ENCODE assay signal across 1 cellular context in genomic region chr9:81035171-81035570, GRCh38.
TF ChIP-seq lines count a peak whose summit lies in the region.

No MANE protein-coding gene starts in this region.

TF ChIP-seq in SK-N-SH treated with all-trans-retinoic acid at 6 μM for 48 hours, 23 proteins besides CTCF, POLR2A, EP300 and RAD21 (continued from another document):
- TF ChIP-seq, protein P1, sequence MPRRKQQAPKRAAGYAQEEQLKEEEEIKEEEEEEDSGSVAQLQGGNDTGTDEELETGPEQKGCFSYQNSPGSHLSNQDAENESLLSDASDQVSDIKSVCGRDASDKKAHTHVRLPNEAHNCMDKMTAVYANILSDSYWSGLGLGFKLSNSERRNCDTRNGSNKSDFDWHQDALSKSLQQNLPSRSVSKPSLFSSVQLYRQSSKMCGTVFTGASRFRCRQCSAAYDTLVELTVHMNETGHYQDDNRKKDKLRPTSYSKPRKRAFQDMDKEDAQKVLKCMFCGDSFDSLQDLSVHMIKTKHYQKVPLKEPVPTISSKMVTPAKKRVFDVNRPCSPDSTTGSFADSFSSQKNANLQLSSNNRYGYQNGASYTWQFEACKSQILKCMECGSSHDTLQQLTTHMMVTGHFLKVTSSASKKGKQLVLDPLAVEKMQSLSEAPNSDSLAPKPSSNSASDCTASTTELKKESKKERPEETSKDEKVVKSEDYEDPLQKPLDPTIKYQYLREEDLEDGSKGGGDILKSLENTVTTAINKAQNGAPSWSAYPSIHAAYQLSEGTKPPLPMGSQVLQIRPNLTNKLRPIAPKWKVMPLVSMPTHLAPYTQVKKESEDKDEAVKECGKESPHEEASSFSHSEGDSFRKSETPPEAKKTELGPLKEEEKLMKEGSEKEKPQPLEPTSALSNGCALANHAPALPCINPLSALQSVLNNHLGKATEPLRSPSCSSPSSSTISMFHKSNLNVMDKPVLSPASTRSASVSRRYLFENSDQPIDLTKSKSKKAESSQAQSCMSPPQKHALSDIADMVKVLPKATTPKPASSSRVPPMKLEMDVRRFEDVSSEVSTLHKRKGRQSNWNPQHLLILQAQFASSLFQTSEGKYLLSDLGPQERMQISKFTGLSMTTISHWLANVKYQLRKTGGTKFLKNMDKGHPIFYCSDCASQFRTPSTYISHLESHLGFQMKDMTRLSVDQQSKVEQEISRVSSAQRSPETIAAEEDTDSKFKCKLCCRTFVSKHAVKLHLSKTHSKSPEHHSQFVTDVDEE (CRISPR knock-in tag; IDR thresholded peaks at IDR 0.05): peak; percentile 94
- TF ChIP-seq ZNF565 (CRISPR knock-in tag; conservative IDR thresholded peaks at IDR 0.05; ENCODE audit: low read depth): no peak
- peak; percentile 98 for TF ChIP-seq ISL1 (CRISPR knock-in tag; IDR thresholded peaks at IDR 0.05)
- TF ChIP-seq ZC3H10 (CRISPR knock-in tag; IDR thresholded peaks at IDR 0.05): peak; percentile 70; the same call in 1 of the 2 replicates
